Comparison of ENCODE assay signal across 8 cellular contexts in the genomic region with DNA sequence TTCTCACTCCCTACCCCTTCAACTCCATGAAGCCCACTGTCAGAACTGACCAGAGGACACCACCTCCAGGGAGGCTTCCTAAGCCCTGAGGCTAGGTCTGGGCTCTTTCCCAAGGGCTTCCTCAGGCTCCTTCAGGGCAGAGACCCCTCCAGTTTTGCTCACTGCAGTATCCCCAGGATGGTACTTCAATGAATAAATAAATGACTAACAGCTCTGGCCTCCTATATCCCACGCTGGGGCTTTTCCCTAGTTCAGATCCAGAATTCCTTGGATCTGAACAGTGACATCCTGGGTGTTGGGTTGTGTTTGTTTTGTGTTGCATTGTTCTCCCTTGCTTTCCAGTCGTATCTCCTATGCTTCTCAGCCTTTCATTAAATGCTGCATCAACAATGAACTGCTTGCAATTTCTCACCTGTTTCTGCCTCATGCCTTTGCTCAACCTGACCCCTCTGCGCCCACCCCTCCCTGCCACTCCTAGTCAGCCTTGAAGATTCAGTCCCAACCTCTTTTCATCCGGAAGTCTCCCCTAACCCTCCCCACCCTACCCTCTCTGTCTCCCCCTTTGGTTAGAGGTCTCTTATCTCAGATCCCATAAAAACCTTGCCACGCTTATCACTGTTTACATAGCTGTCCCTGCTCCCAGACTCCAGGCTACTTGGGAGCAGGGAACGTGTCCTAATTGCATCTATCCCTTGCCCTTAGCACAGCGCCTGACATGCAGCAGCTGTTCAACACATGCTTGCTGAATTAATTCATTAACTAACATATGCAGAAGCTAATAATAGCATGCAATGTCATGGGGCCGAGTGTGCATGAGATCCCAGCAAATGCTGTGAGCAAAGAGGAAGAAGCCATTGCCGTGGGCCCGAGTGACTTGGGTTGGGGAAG. TPM values are rescaled to one million over a fixed set of nuclear protein-coding genes. Genes with fewer than 3 reads are reported as not detected.
A peak's percentile ranks its signal among the peaks of the same experiment; 100 is the strongest.
DNase-seq lines count a peak whose midpoint lies in the region; ATAC-seq, FAIRE-seq and TF ChIP-seq lines count a peak whose summit lies in the region.
"Had no signal": no experiment of that assay in that cellular context is flagged by ENCODE, and none has a peak within 500 bp of the region (broad histone marks: within the 10 kb centered on the region; RNA-seq: fewer than 3 reads in every experiment).

No MANE protein-coding gene starts in this region.

- peak; percentile 23 for DNase-seq in NCI-H1105 (lab: John Stamatoyannopoulos, UW)
- peak; percentile 64 for DNase-seq in bronchial epithelial cell (ENCODE audit: low read depth)
- peak in 1 of 2 donors; percentile 46 for DNase-seq in left lung
- no peak for DNase-seq in tibial artery
- no peak for DNase-seq in stimulated activated CD4-positive, alpha-beta T cell treated with anti-CD3 and anti-CD28 coated beads, Interleukin-1b, Interleukin-23, amount 100 ng/mL, for 48 hours
- no peak for DNase-seq in effector memory CD8-positive, alpha-beta T cell
- DNase-seq in activated CD4-positive, alpha-beta T cell treated with anti-CD3 and anti-CD28 coated beads for 36 hours: no peak
- DNase-seq: activated CD4-positive, CD25-positive, alpha-beta regulatory T cell treated with anti-CD3 and anti-CD28 coated beads, Interleukin-2, amount 50 U/mL, for 72 hours had no signal

- H3K27ac ChIP-seq in left lung: peak overlapping the region; percentile 16 to 80
- peak overlapping the region; percentile 83 to 85 for H3K27ac ChIP-seq in tibial artery

- H3K4me3 ChIP-seq in bronchial epithelial cell (ENCODE audit: low read depth, low read length) (no peak overlapping the region), left lung (no peak overlapping the region), tibial artery (peak overlapping the region in 1 of 2 donors; percentile 9)

- H3K4me1 ChIP-seq in left lung: peaks cover 11 to 23% of the 10 kb centered on the region in 2 donors
- peaks cover 6 to 93% (median 80%) of the 10 kb centered on the region in 4 donors for H3K4me1 ChIP-seq in tibial artery

- H3K36me3 Mint-ChIP-seq in effector memory CD8-positive, alpha-beta T cell (ENCODE audit: insufficient read depth): peaks cover 5% of the 10 kb centered on the region
- H3K36me3 Mint-ChIP-seq in activated CD4-positive, alpha-beta T cell treated with anti-CD3 and anti-CD28 coated beads for 36 hours (ENCODE audit: low read depth): no peaks in the 10 kb centered on the region

- H3K27me3 ChIP-seq in bronchial epithelial cell (ENCODE audit: control insufficient read depth, insufficient read depth, low read length) (no peaks in the 10 kb centered on the region), left lung (no peaks in the 10 kb centered on the region), tibial artery (no peaks in the 10 kb centered on the region)

- POLR2A ChIA-PET in activated CD4-positive, alpha-beta T cell treated with anti-CD3 and anti-CD28 coated beads for 36 hours (lab: Charles Lee): no interaction called here

- H3K27me3 Mint-ChIP-seq in effector memory CD8-positive, alpha-beta T cell: peaks cover 40 to 66% of the 10 kb centered on the region in 2 donors
- H3K27me3 Mint-ChIP-seq in activated CD4-positive, alpha-beta T cell treated with anti-CD3 and anti-CD28 coated beads for 36 hours: peaks cover 15% of the 10 kb centered on the region

- H3K4me1 Mint-ChIP-seq in effector memory CD8-positive, alpha-beta T cell (ENCODE audit: low read depth in 2 of 2): no peaks in the 10 kb centered on the region
- no peaks in the 10 kb centered on the region for H3K4me1 Mint-ChIP-seq in activated CD4-positive, alpha-beta T cell treated with anti-CD3 and anti-CD28 coated beads for 36 hours

- peak; percentile 55 for ATAC-seq in left lung
- no peak for ATAC-seq in effector memory CD8-positive, alpha-beta T cell (replicated peaks)
- ATAC-seq in activated CD4-positive, alpha-beta T cell treated with anti-CD3 and anti-CD28 coated beads for 36 hours: no peak

- H3K36me3 ChIP-seq in bronchial epithelial cell (ENCODE audit: control insufficient read depth, insufficient read depth, low read length): no peaks in the 10 kb centered on the region
- H3K36me3 ChIP-seq in left lung: no peaks in the 10 kb centered on the region
- no peaks in the 10 kb centered on the region for H3K36me3 ChIP-seq in tibial artery

- no peak overlapping the region for H3K27ac Mint-ChIP-seq in effector memory CD8-positive, alpha-beta T cell
- H3K27ac Mint-ChIP-seq in activated CD4-positive, alpha-beta T cell treated with anti-CD3 and anti-CD28 coated beads for 36 hours: no peak overlapping the region

- no peak overlapping the region for H3K4me3 Mint-ChIP-seq in effector memory CD8-positive, alpha-beta T cell
- no peak overlapping the region for H3K4me3 Mint-ChIP-seq in activated CD4-positive, alpha-beta T cell treated with anti-CD3 and anti-CD28 coated beads for 36 hours

- no peak for FAIRE-seq in bronchial epithelial cell (lab: Jason Lieb, UNC)

- TF ChIP-seq CTCF in bronchial epithelial cell (IDR thresholded peaks at IDR 0.05; ENCODE audit: insufficient read depth, low read length, severe bottlenecking): no peak
- no peak for TF ChIP-seq CTCF in left lung (IDR thresholded peaks at IDR 0.05)
- TF ChIP-seq CTCF in tibial artery (IDR thresholded peaks at IDR 0.05): no peak

- intact Hi-C loops in left lung (cut with DNase I) (no loop called here), tibial artery (cut with DNase I; ENCODE audit: low total_unique reads) (no loop called here)
- intact Hi-C loops in activated CD4-positive, alpha-beta T cell treated with anti-CD3 and anti-CD28 coated beads for 36 hours (cut with DNase I, micrococcal nuclease): no loop called here

- no peaks in the 10 kb centered on the region for H3K9me3 Mint-ChIP-seq in effector memory CD8-positive, alpha-beta T cell
- H3K9me3 Mint-ChIP-seq in activated CD4-positive, alpha-beta T cell treated with anti-CD3 and anti-CD28 coated beads for 36 hours (ENCODE audit: low read depth): no peaks in the 10 kb centered on the region

- CTCF ChIA-PET in activated CD4-positive, alpha-beta T cell treated with anti-CD3 and anti-CD28 coated beads for 36 hours (lab: Charles Lee): no interaction called here

- H3K9me3 ChIP-seq in left lung (no peaks in the 10 kb centered on the region), tibial artery (no peaks in the 10 kb centered on the region)

RNA-seq across cellular contexts. Expression of a gene that starts 41.7 kb away (rescaled TPM):
- total RNA-seq in bronchial epithelial cell (17.4 and 39.8 TPM in 2 replicates), left lung (10 to 100 TPM; 16.8 to 24.0 TPM)
- total RNA-seq in activated CD4-positive, alpha-beta T cell treated with anti-CD3 and anti-CD28 coated beads for 36 hours: under 1 TPM; 0.63 to 0.71 TPM

Comparison
In these comparisons a context has a peak if more than half of its experiments do, and no peak if none do; other contexts are left out.
1. DNase-seq: peak in NCI-H1105 (single experiment) and bronchial epithelial cell (single experiment); none in tibial artery (0 of 2), stimulated activated CD4-positive, alpha-beta T cell treated with anti-CD3 and anti-CD28 coated beads, Interleukin-1b, Interleukin-23, amount 100 ng/mL, for 48 hours (single experiment), effector memory CD8-positive, alpha-beta T cell (0 of 3) and activated CD4-positive, alpha-beta T cell treated with anti-CD3 and anti-CD28 coated beads for 36 hours (single experiment).
2. RNA of a gene that starts 41.7 kb away (total RNA-seq): 16.8 to 24.0 TPM in left lung and 17.4 to 39.8 TPM in bronchial epithelial cell; 0.63 to 0.71 TPM in activated CD4-positive, alpha-beta T cell treated with anti-CD3 and anti-CD28 coated beads for 36 hours; every median in the first group is over 10 times any median in the second.